ENCODE assay signal across 1 cellular context in the genomic region with DNA sequence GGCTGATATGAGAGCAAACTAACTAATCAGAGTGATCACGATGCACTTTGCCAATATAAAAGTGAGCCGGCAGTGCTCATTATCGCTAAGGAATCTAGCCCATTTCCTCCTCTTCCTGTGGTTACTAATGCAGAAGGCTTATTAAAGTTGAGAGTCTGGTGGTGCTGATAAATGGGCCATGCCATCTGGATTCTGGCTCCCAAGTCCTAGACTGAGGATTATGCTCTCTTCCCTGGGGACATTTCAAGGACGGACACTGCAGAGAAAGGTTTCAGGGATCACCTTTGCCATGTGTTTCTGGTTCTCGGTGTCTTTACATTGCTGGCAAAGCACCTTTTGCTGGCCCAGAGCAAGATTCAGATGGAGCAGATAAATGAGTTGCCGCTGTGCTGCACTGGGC.
TF ChIP-seq lines count a peak whose summit lies in the region.

No MANE protein-coding gene starts in this region.

TF ChIP-seq in GM23338, 12 proteins besides CTCF, POLR2A, EP300 and RAD21 (continued from another document):
- TF ChIP-seq, protein P1, sequence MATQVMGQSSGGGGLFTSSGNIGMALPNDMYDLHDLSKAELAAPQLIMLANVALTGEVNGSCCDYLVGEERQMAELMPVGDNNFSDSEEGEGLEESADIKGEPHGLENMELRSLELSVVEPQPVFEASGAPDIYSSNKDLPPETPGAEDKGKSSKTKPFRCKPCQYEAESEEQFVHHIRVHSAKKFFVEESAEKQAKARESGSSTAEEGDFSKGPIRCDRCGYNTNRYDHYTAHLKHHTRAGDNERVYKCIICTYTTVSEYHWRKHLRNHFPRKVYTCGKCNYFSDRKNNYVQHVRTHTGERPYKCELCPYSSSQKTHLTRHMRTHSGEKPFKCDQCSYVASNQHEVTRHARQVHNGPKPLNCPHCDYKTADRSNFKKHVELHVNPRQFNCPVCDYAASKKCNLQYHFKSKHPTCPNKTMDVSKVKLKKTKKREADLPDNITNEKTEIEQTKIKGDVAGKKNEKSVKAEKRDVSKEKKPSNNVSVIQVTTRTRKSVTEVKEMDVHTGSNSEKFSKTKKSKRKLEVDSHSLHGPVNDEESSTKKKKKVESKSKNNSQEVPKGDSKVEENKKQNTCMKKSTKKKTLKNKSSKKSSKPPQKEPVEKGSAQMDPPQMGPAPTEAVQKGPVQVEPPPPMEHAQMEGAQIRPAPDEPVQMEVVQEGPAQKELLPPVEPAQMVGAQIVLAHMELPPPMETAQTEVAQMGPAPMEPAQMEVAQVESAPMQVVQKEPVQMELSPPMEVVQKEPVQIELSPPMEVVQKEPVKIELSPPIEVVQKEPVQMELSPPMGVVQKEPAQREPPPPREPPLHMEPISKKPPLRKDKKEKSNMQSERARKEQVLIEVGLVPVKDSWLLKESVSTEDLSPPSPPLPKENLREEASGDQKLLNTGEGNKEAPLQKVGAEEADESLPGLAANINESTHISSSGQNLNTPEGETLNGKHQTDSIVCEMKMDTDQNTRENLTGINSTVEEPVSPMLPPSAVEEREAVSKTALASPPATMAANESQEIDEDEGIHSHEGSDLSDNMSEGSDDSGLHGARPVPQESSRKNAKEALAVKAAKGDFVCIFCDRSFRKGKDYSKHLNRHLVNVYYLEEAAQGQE (IDR thresholded peaks at IDR 0.05; ENCODE audit: unreplicated experiment): no peak
- TF ChIP-seq CREB1 (CRISPR knock-in tag; IDR thresholded peaks at IDR 0.05; ENCODE audit: low read depth) (no peak), POLR2AphosphoS5 (IDR thresholded peaks at IDR 0.05; ENCODE audit: low read depth) (no peak), ZNF331 (CRISPR knock-in tag; IDR thresholded peaks at IDR 0.05; ENCODE audit: low read depth) (no peak), EZH2phosphoT487 (IDR thresholded peaks at IDR 0.05; ENCODE audit: unreplicated experiment) (no peak), ZNF114 (CRISPR knock-in tag; IDR thresholded peaks at IDR 0.05) (no peak), STAT1 (IDR thresholded peaks at IDR 0.05; ENCODE audit: unreplicated experiment) (no peak)
- TF ChIP-seq, protein P2, sequence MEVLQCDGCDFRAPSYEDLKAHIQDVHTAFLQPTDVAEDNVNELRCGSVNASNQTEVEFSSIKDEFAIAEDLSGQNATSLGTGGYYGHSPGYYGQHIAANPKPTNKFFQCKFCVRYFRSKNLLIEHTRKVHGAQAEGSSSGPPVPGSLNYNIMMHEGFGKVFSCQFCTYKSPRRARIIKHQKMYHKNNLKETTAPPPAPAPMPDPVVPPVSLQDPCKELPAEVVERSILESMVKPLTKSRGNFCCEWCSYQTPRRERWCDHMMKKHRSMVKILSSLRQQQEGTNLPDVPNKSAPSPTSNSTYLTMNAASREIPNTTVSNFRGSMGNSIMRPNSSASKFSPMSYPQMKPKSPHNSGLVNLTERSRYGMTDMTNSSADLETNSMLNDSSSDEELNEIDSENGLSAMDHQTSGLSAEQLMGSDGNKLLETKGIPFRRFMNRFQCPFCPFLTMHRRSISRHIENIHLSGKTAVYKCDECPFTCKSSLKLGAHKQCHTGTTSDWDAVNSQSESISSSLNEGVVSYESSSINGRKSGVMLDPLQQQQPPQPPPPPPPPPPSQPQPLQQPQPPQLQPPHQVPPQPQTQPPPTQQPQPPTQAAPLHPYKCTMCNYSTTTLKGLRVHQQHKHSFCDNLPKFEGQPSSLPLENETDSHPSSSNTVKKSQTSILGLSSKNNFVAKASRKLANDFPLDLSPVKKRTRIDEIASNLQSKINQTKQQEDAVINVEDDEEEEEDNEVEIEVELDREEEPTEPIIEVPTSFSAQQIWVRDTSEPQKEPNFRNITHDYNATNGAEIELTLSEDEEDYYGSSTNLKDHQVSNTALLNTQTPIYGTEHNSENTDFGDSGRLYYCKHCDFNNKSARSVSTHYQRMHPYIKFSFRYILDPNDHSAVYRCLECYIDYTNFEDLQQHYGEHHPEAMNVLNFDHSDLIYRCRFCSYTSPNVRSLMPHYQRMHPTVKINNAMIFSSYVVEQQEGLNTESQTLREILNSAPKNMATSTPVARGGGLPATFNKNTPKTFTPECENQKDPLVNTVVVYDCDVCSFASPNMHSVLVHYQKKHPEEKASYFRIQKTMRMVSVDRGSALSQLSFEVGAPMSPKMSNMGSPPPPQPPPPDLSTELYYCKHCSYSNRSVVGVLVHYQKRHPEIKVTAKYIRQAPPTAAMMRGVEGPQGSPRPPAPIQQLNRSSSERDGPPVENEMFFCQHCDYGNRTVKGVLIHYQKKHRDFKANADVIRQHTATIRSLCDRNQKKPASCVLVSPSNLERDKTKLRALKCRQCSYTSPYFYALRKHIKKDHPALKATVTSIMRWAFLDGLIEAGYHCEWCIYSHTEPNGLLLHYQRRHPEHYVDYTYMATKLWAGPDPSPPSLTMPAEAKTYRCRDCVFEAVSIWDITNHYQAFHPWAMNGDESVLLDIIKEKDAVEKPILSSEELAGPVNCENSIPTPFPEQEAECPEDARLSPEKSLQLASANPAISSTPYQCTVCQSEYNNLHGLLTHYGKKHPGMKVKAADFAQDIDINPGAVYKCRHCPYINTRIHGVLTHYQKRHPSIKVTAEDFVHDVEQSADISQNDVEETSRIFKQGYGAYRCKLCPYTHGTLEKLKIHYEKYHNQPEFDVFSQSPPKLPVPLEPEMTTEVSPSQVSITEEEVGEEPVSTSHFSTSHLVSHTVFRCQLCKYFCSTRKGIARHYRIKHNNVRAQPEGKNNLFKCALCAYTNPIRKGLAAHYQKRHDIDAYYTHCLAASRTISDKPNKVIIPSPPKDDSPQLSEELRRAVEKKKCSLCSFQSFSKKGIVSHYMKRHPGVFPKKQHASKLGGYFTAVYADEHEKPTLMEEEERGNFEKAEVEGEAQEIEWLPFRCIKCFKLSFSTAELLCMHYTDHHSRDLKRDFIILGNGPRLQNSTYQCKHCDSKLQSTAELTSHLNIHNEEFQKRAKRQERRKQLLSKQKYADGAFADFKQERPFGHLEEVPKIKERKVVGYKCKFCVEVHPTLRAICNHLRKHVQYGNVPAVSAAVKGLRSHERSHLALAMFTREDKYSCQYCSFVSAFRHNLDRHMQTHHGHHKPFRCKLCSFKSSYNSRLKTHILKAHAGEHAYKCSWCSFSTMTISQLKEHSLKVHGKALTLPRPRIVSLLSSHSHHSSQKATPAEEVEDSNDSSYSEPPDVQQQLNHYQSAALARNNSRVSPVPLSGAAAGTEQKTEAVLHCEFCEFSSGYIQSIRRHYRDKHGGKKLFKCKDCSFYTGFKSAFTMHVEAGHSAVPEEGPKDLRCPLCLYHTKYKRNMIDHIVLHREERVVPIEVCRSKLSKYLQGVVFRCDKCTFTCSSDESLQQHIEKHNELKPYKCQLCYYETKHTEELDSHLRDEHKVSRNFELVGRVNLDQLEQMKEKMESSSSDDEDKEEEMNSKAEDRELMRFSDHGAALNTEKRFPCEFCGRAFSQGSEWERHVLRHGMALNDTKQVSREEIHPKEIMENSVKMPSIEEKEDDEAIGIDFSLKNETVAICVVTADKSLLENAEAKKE (CRISPR knock-in tag; IDR thresholded peaks at IDR 0.05): no peak
